Comparison of ENCODE assay signal across 1 cellular context in the genomic region with DNA sequence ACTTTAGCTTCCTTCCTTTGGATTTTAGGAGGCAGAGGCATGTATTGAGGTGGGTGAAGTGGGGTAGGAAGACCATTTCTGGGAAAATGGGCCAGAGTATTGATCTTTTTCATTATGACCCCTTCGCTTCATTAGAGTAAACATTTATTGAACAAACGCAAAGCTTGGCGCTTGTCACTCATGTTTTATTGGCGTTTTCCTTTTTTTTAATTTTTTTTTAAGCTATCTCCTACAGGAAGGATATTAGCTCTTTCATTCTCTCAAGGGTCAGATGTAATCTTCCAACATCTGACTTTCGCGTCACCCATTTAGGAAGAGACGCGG.
TF ChIP-seq lines count a peak whose summit lies in the region.

No MANE protein-coding gene starts in this region.

TF ChIP-seq in HCT116, 20 proteins besides CTCF, POLR2A, EP300 and RAD21 (continued from another document):
- TF ChIP-seq, protein P1, sequence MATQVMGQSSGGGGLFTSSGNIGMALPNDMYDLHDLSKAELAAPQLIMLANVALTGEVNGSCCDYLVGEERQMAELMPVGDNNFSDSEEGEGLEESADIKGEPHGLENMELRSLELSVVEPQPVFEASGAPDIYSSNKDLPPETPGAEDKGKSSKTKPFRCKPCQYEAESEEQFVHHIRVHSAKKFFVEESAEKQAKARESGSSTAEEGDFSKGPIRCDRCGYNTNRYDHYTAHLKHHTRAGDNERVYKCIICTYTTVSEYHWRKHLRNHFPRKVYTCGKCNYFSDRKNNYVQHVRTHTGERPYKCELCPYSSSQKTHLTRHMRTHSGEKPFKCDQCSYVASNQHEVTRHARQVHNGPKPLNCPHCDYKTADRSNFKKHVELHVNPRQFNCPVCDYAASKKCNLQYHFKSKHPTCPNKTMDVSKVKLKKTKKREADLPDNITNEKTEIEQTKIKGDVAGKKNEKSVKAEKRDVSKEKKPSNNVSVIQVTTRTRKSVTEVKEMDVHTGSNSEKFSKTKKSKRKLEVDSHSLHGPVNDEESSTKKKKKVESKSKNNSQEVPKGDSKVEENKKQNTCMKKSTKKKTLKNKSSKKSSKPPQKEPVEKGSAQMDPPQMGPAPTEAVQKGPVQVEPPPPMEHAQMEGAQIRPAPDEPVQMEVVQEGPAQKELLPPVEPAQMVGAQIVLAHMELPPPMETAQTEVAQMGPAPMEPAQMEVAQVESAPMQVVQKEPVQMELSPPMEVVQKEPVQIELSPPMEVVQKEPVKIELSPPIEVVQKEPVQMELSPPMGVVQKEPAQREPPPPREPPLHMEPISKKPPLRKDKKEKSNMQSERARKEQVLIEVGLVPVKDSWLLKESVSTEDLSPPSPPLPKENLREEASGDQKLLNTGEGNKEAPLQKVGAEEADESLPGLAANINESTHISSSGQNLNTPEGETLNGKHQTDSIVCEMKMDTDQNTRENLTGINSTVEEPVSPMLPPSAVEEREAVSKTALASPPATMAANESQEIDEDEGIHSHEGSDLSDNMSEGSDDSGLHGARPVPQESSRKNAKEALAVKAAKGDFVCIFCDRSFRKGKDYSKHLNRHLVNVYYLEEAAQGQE (IDR thresholded peaks at IDR 0.05; ENCODE audit: low read depth): no peak
- TF ChIP-seq YY1 (IDR thresholded peaks at IDR 0.05; ENCODE audit: extremely low read depth, insufficient replicate concordance, low read depth, low read length) (no peak), EZH2phosphoT487 (IDR thresholded peaks at IDR 0.05; ENCODE audit: borderline replicate concordance) (no peak)
TF ChIP-seq in HCT116: peak in this region for 0.
